ENCODE assay signal across 2 cellular contexts in genomic region chr1:37983546-37983945, GRCh38.
TF ChIP-seq lines count a peak whose summit lies in the region.

No MANE protein-coding gene starts in this region.

TF ChIP-seq in HepG2, 621 proteins besides CTCF, POLR2A, EP300 and RAD21:
- TF ChIP-seq GPN1 (CRISPR knock-in tag; IDR thresholded peaks at IDR 0.05; ENCODE audit: borderline replicate concordance) (no peak), CHD4 (IDR thresholded peaks at IDR 0.05; ENCODE audit: borderline replicate concordance, low read length) (no peak), ZNF121 (CRISPR knock-in tag; IDR thresholded peaks at IDR 0.05) (peak; percentile 59; the same call in 1 of the 2 replicates), REXO4 (CRISPR knock-in tag; IDR thresholded peaks at IDR 0.05; ENCODE audit: borderline replicate concordance) (no peak), HOXA7 (CRISPR knock-in tag; IDR thresholded peaks at IDR 0.05) (no peak), TRIM24 (CRISPR knock-in tag; IDR thresholded peaks at IDR 0.05) (no peak), ZNF451 (CRISPR knock-in tag; IDR thresholded peaks at IDR 0.05) (no peak), PAXIP1 (CRISPR knock-in tag; conservative IDR thresholded peaks at IDR 0.05) (no peak)

TF ChIP-seq in WTC11, 78 proteins besides CTCF, POLR2A, EP300 and RAD21:
- peak; percentile 70; the same call in 1 of the 2 replicates for TF ChIP-seq ZNF121 (CRISPR knock-in tag; IDR thresholded peaks at IDR 0.05)
- no peak for TF ChIP-seq CDX4 (CRISPR knock-in tag; IDR thresholded peaks at IDR 0.05; ENCODE audit: borderline replicate concordance)
- no peak for TF ChIP-seq ZNF281 (CRISPR knock-in tag; IDR thresholded peaks at IDR 0.05)
